ENCODE assay signal across 1 cellular context in the genomic region with DNA sequence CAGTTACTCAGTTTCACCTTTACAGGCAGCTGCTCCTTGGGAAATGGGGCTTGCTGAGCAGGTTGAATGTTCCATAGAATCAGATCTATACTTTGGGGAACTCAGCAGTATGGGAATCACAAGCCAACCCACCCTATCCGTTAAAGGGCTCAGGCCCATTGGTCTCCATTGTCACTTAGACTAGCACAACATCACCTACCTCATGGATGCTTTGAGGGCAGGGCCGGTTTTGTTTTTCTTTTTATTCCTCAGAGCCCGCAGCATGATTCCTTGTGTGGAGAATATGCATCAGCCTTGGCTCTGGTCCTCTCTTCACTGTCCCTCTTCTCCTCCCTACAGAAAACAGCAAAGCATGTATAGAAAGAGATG.
TF ChIP-seq lines count a peak whose summit lies in the region.

No MANE protein-coding gene starts in this region.

TF ChIP-seq in IMR-90, 13 proteins besides CTCF, POLR2A, EP300 and RAD21:
- TF ChIP-seq MAFK (IDR thresholded peaks at IDR 0.05; ENCODE audit: low read depth, low read length), result no peak
- no peak for TF ChIP-seq RCOR1 (IDR thresholded peaks at IDR 0.05; ENCODE audit: insufficient replicate concordance, low read length)
- TF ChIP-seq MAZ (IDR thresholded peaks at IDR 0.05; ENCODE audit: borderline replicate concordance, low read depth, low read length), result no peak
- TF ChIP-seq FOS (IDR thresholded peaks at IDR 0.05; ENCODE audit: low read depth, low read length), result no peak
- no peak for TF ChIP-seq RFX5 (IDR thresholded peaks at IDR 0.05; ENCODE audit: low read depth, low read length)
- TF ChIP-seq NFE2L2 (IDR thresholded peaks at IDR 0.05; ENCODE audit: low read depth, low read length), result no peak
- no peak for TF ChIP-seq CEBPB (IDR thresholded peaks at IDR 0.05; ENCODE audit: low read depth, low read length)
- no peak for TF ChIP-seq MXI1 (IDR thresholded peaks at IDR 0.05; ENCODE audit: borderline replicate concordance, low read depth, low read length)
- TF ChIP-seq SMC3 (IDR thresholded peaks at IDR 0.05; ENCODE audit: low read depth, low read length), result no peak
- no peak for TF ChIP-seq USF2 (IDR thresholded peaks at IDR 0.05; ENCODE audit: low read depth, low read length)
- TF ChIP-seq BHLHE40 (IDR thresholded peaks at IDR 0.05; ENCODE audit: low read depth, low read length), result no peak
- no peak for TF ChIP-seq ELK1 (IDR thresholded peaks at IDR 0.05; ENCODE audit: borderline replicate concordance, low read depth, low read length)
- no peak for TF ChIP-seq CHD1 (IDR thresholded peaks at IDR 0.05; ENCODE audit: low read depth, low read length)
